8 cellular contexts compared by ENCODE assay signal in genomic region chr4:152535236-152535902, GRCh38. TPM values are rescaled to one million over a fixed set of nuclear protein-coding genes. Genes with fewer than 3 reads are reported as not detected.
DNase-seq lines count a peak whose midpoint lies in the region; ATAC-seq, FAIRE-seq and TF ChIP-seq lines count a peak whose summit lies in the region.

No MANE protein-coding gene starts in this region.

- no peak for FAIRE-seq in GM12892 (lab: Jason Lieb, UNC)

- WGBS in ovary, 3 donors: 0% methylated on average over 31 to 70 of the region's 70 CpGs

- H3K4me1 ChIP-seq in ovary (ENCODE audit: insufficient read depth): peaks cover 1% of the 10 kb centered on the region

- POLR2A ChIA-PET in AG04450 (lab: Yijun Ruan, JAX): interaction anchor here (1.1 to 1.3 kb wide), 4 partner anchors 12 to 244 kb away, joined by 3 to 7 read pairs (median 4); partner anchors contain the start of genes ARFIP1 and TIGD4

- ATAC-seq in GM19035 (IDR thresholded peaks at IDR 0.05; ENCODE audit: unreplicated experiment) (peak; percentile 9), HG03342 (IDR thresholded peaks at IDR 0.05; ENCODE audit: unreplicated experiment) (peak; percentile 10)

- TF ChIP-seq POLR2A in ovary (IDR thresholded peaks at IDR 0.05) (no peak), GM12892 (IDR thresholded peaks at IDR 0.05; ENCODE audit: low read depth, low read length) (no peak)

- no peaks in the 10 kb centered on the region for H3K27me3 ChIP-seq in AG04450 (ENCODE audit: control insufficient read depth, insufficient read depth, low read length)
- no peaks in the 10 kb centered on the region for H3K27me3 ChIP-seq in ovary

- TF ChIP-seq CTCF in AG04450 (IDR thresholded peaks at IDR 0.05; ENCODE audit: low read depth, low read length) (no peak), fibroblast of mammary gland (conservative IDR thresholded peaks at IDR 0.05; ENCODE audit: control insufficient read depth, insufficient read depth, low read depth, low read length) (no peak), ovary (IDR thresholded peaks at IDR 0.05) (no peak)

- no peak for TF ChIP-seq EP300 in ovary (IDR thresholded peaks at IDR 0.05)

- intact Hi-C loops in ovary (cut with DNase I): no loop called here

- no peaks in the 10 kb centered on the region for H3K36me3 ChIP-seq in ovary

- H3K9me3 ChIP-seq in AG04450 (ENCODE audit: control insufficient read depth, insufficient read depth, low read length) (peaks cover 4% of the 10 kb centered on the region; the same call in 1 of the 2 replicates), ovary (peaks cover 0 to 7% of the 10 kb centered on the region in 2 donors)

- CTCF ChIA-PET in AG04450 (lab: Charles Lee): interaction anchor here (0.6 to 1.2 kb wide), 3 partner anchors 9 to 34 kb away, joined by 4 to 12 read pairs (median 9); no protein-coding TSS in a partner anchor

- peak overlapping the region; percentile 97 for H3K4me3 ChIP-seq in AG04450 (ENCODE audit: low read depth, low read length)
- H3K4me3 ChIP-seq in fibroblast of mammary gland (ENCODE audit: control insufficient read depth, low read depth, low read length): peak overlapping the region; percentile 98
- H3K4me3 ChIP-seq in ovary: peak overlapping the region; percentile 94

- H3K27ac ChIP-seq in AG04450 (ENCODE audit: low read depth, low read length) (peak overlapping the region; percentile 57), ovary (peak overlapping the region; percentile 66 to 92)

- DNase-seq in AG04450 (ENCODE audit: low read depth, low spot score) (no peak), fibroblast of mammary gland (ENCODE audit: low read depth) (no peak), ovary (peak in 3 of 5 donors; percentile 15 to 57 (median 30)), GM12892 (ENCODE audit: insufficient read length) (no peak), NCI-H524 treated with DMSO at 0.1 percent for 48 hours (lab: John Stamatoyannopoulos, UW) (no peak)
- peak; percentile 8 to 18 for DNase-seq in activated CD4-positive, alpha-beta T cell treated with anti-CD3 and anti-CD28 coated beads, Interleukin-2, amount 50 U/mL, for 4 hours

RNA-seq across cellular contexts. Expression of gene FBXW7, which starts 0.5 kb away (rescaled TPM):
- polyA plus RNA-seq in AG04450 (2011; rRNA removed) (11.5 and 16.3 TPM in 2 replicates), ovary (10 to 100 TPM in 1 of 2 donors, 1 to 10 TPM in 1; 9.1 to 17.1 TPM)
- polyA minus RNA-seq in AG04450 (2011; rRNA and poly(A)+ RNA removed): 24.5 and 42.7 TPM in 2 replicates
- 10 to 100 TPM; 31.3 to 66.8 (median 43.4) TPM for total RNA-seq in ovary
- 61.2 TPM for polyA plus RNA-seq in GM12892 (2012; ENCODE audit: missing spikeins)

Comparison
In these comparisons a context has a peak if more than half of its experiments do, and no peak if none do; other contexts are left out.
1. DNase-seq: peak in activated CD4-positive, alpha-beta T cell treated with anti-CD3 and anti-CD28 coated beads, Interleukin-2, amount 50 U/mL, for 4 hours (2 of 2) and ovary (3 of 5); none in AG04450 (single experiment), fibroblast of mammary gland (single experiment), GM12892 (single experiment) and NCI-H524 treated with DMSO at 0.1 percent for 48 hours (single experiment).
2. Peak in every context shown above with its lines, with median percentiles within 50 percentile points of each other: H3K4me3 ChIP-seq.